ENCODE assay signal across 9 cellular contexts in the genomic region with DNA sequence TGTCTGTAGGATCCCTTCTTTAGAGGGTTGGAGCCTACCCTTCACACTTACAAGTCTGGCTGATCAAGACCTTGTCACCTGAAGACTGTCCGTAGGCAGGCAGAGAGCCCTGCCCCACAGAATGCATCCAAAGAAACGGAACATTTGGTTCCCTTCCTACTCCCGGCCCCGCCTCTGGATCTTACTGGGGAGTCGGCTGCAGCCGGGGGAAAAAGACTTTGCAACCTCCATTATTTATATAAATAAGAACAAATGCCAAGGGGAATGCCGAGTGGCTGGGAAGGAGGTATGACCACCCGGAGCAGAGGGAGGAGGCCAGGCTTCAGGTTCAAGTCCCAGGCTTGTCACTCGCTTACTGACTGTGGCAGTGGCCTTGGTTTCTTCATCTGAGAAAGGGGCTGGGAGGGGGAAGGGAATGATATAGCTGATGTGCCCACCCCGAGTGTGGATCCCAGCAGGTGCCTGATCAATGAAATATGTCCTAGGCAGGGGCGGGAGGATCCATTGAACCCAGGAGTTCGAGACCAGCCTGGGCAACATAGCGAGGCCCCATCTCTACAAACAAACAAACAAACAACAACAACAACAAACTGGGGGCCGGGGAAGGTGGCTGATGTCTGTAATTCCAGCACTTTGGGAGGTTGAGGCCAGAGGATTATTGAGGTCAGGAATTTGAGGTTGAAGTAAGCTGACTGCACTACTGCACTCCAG. TPM values are rescaled to one million over a fixed set of nuclear protein-coding genes. Genes with fewer than 3 reads are reported as not detected.
DNase-seq lines count a peak whose midpoint lies in the region; TF ChIP-seq lines count a peak whose summit lies in the region.
"Had no signal": no experiment of that assay in that cellular context is flagged by ENCODE, and none has a peak within 500 bp of the region (broad histone marks: within the 10 kb centered on the region; RNA-seq: fewer than 3 reads in every experiment).

No MANE protein-coding gene starts in this region.

- H3K4me1 ChIP-seq in muscle layer of colon (ENCODE audit: insufficient read depth, low read length) (peaks cover 97% of the 10 kb centered on the region), tibial nerve (peaks cover 0 to 80% (median 34%) of the 10 kb centered on the region in 4 donors)

- H3K27me3 ChIP-seq in muscle layer of colon (ENCODE audit: control insufficient read depth in 1 of 2, insufficient read depth in 2 of 2, low read length in 2 of 2) (no peaks in the 10 kb centered on the region), tibial nerve (no peaks in the 10 kb centered on the region)

- peak in 1 of 2 donors; percentile 45 for TF ChIP-seq EP300 in tibial nerve (IDR thresholded peaks at IDR 0.05)

- no peak overlapping the region for H3K4me3 Mint-ChIP-seq in activated naive CD4-positive, alpha-beta T cell treated with anti-CD3 and anti-CD28 coated beads for 36 hours
- no peak overlapping the region for H3K4me3 Mint-ChIP-seq in chondrocyte (ENCODE audit: unreplicated experiment)

- H3K9me3 ChIP-seq in muscle layer of colon (ENCODE audit: low read length) (no peaks in the 10 kb centered on the region), tibial nerve (no peaks in the 10 kb centered on the region)

- 78 to 79% methylated on average over 14 of the region's 14 CpGs for WGBS in tibial nerve, 2 donors

- CTCF ChIA-PET in activated naive CD4-positive, alpha-beta T cell treated with anti-CD3 and anti-CD28 coated beads for 36 hours (lab: Charles Lee), result interaction anchor here (0.7 to 1.1 kb wide), 3 partner anchors 11 to 64 kb away, joined by 3 read pairs; no protein-coding TSS in a partner anchor

- peak overlapping the region; percentile 90 for H3K27ac ChIP-seq in muscle layer of colon (ENCODE audit: low read depth, low read length)
- peak overlapping the region in 3 of 4 donors; percentile 61 to 80 (median 64) for H3K27ac ChIP-seq in tibial nerve

- H3K4me3 ChIP-seq in muscle layer of colon (ENCODE audit: low read depth in 1 of 2, low read length in 2 of 2), result peak overlapping the region in 1 of 2 donors; percentile 51
- no peak overlapping the region for H3K4me3 ChIP-seq in tibial nerve

- DNase-seq in activated naive CD4-positive, alpha-beta T cell treated with anti-CD3 and anti-CD28 coated beads for 36 hours, result no peak
- DNase-seq in activated naive CD4-positive, alpha-beta T cell treated with Interleukin-2 at 50 U/mL for 16 hours, result no peak
- DNase-seq in chondrocyte (ENCODE audit: low spot score), result peak; percentile 43
- no peak for DNase-seq in tibial nerve (ENCODE audit: low spot score in 2 of 2)
- no peak for DNase-seq in DMS53 treated with DMSO at 0.1 percent for 48 hours (lab: John Stamatoyannopoulos, UW; ENCODE audit: unreplicated experiment)
- no peak for DNase-seq in AG08396 (ENCODE audit: low spot score)
- DNase-seq in nucleus accumbens (lab: John Stamatoyannopoulos, UW), result no peak
- DNase-seq: NCI-H1105 treated with DMSO at 0.1 percent for 48 hours had no signal

- no peaks in the 10 kb centered on the region for H3K36me3 Mint-ChIP-seq in activated naive CD4-positive, alpha-beta T cell treated with anti-CD3 and anti-CD28 coated beads for 36 hours (ENCODE audit: low read depth)
- no peaks in the 10 kb centered on the region for H3K36me3 Mint-ChIP-seq in chondrocyte (ENCODE audit: low read depth)

- H3K27ac Mint-ChIP-seq in activated naive CD4-positive, alpha-beta T cell treated with anti-CD3 and anti-CD28 coated beads for 36 hours, result peak overlapping the region; percentile 5
- H3K27ac Mint-ChIP-seq in chondrocyte (ENCODE audit: unreplicated experiment), result peak overlapping the region; percentile 58

- H3K4me1 Mint-ChIP-seq in activated naive CD4-positive, alpha-beta T cell treated with anti-CD3 and anti-CD28 coated beads for 36 hours (ENCODE audit: low read depth), result peaks cover 38% of the 10 kb centered on the region
- peaks cover 78% of the 10 kb centered on the region for H3K4me1 Mint-ChIP-seq in chondrocyte (ENCODE audit: low read depth)

- no peak for TF ChIP-seq CTCF in chondrocyte (IDR thresholded peaks at IDR 0.05)
- TF ChIP-seq CTCF in tibial nerve (IDR thresholded peaks at IDR 0.05), result no peak

- intact Hi-C loops in activated naive CD4-positive, alpha-beta T cell treated with anti-CD3 and anti-CD28 coated beads for 36 hours (cut with micrococcal nuclease), result no loop called here

- H3K36me3 ChIP-seq in muscle layer of colon (ENCODE audit: insufficient read depth, low read length), result no peaks in the 10 kb centered on the region
- H3K36me3 ChIP-seq in tibial nerve, result no peaks in the 10 kb centered on the region

- peaks cover 2% of the 10 kb centered on the region for H3K27me3 Mint-ChIP-seq in activated naive CD4-positive, alpha-beta T cell treated with anti-CD3 and anti-CD28 coated beads for 36 hours (ENCODE audit: low read depth)
- no peaks in the 10 kb centered on the region for H3K27me3 Mint-ChIP-seq in chondrocyte (ENCODE audit: low read depth)

- TF ChIP-seq POLR2A in tibial nerve (IDR thresholded peaks at IDR 0.05), result peak in 1 of 2 donors; percentile 6

- H3K9ac ChIP-seq in muscle layer of colon (ENCODE audit: low read length), result peak overlapping the region; percentile 58

- no peaks in the 10 kb centered on the region for H3K9me3 Mint-ChIP-seq in activated naive CD4-positive, alpha-beta T cell treated with anti-CD3 and anti-CD28 coated beads for 36 hours
- no peaks in the 10 kb centered on the region for H3K9me3 Mint-ChIP-seq in chondrocyte (ENCODE audit: low read depth)

RNA-seq across cellular contexts. Expression of a gene that starts 48.7 kb away (rescaled TPM):
- 1 to 10 TPM; 4.7 to 6.0 TPM for total RNA-seq in activated naive CD4-positive, alpha-beta T cell treated with anti-CD3 and anti-CD28 coated beads for 36 hours
- total RNA-seq in chondrocyte (5.6 to 9.9 TPM (median 6.5 TPM) in 3 replicates), tibial nerve (10 to 100 TPM; 12.6 to 17.3 (median 15.0) TPM)
